8 cellular contexts compared by ENCODE assay signal in genomic region chr7:75994388-75995051, GRCh38. TPM values are rescaled to one million over a fixed set of nuclear protein-coding genes. Genes with fewer than 3 reads are reported as not detected.
DNase-seq lines count a peak whose midpoint lies in the region; TF ChIP-seq lines count a peak whose summit lies in the region.

TSS of gene TMEM120A (minus strand) at chr7:75994595. CDS start at chr7:75994570, 25 bp downstream.

- H3K9me3 ChIP-seq in SJSA1 (replicated peaks) (no peaks in the 10 kb centered on the region), neuronal stem cell (replicated peaks in 1 of 2; ENCODE audit: control insufficient read depth in 2 of 2, insufficient read depth in 1 of 2, low read depth in 1 of 2, low read length in 2 of 2) (no peaks in the 10 kb centered on the region), subcutaneous abdominal adipose tissue (ENCODE audit: control insufficient read depth in 5 of 5, low read length in 5 of 5) (no peaks in the 10 kb centered on the region)

- peak within 1 kb of the TSS; percentile 12 for H2BK15ac ChIP-seq in neuronal stem cell (ENCODE audit: low read length)

- H3K36me3 ChIP-seq in SJSA1 (peaks cover 57% of the 10 kb centered on the region), neuronal stem cell (replicated peaks in 1 of 2; ENCODE audit: control insufficient read depth in 2 of 2, insufficient read depth in 2 of 2, low read length in 2 of 2) (peaks cover 10 to 21% of the 10 kb centered on the region in 2 donors), subcutaneous abdominal adipose tissue (ENCODE audit: control insufficient read depth in 5 of 5, insufficient read depth in 5 of 5, low read length in 5 of 5) (peaks cover 0 to 14% (median 4%) of the 10 kb centered on the region in 5 donors)

- peak within 1 kb of the TSS; percentile 94 for H3K18ac ChIP-seq in neuronal stem cell (ENCODE audit: low read length)

- H3K9ac ChIP-seq in neuronal stem cell (ENCODE audit: low read depth, low read length, poor library complexity) (peak within 1 kb of the TSS; percentile 90), subcutaneous abdominal adipose tissue (ENCODE audit: low read length in 5 of 5) (peak within 1 kb of the TSS in 4 of 5 donors; percentile 82 to 92 (median 89))

- peak within 1 kb of the TSS; percentile 75 for H2BK5ac ChIP-seq in neuronal stem cell (ENCODE audit: low read length)

- no peak within 1 kb of the TSS for H4K8ac ChIP-seq in neuronal stem cell (ENCODE audit: low read depth, low read length)

- H3K4me1 ChIP-seq in SJSA1 (replicated peaks): peaks cover 14% of the 10 kb centered on the region
- peaks cover 14 to 16% of the 10 kb centered on the region in 2 donors for H3K4me1 ChIP-seq in neuronal stem cell (ENCODE audit: control insufficient read depth in 2 of 2, insufficient read depth in 1 of 2, low read depth in 1 of 2, low read length in 2 of 2)
- H3K4me1 ChIP-seq in subcutaneous abdominal adipose tissue (ENCODE audit: control insufficient read depth in 5 of 5, insufficient read depth in 5 of 5, low read length in 5 of 5): peaks cover 2 to 63% (median 51%) of the 10 kb centered on the region in 5 donors

- peak within 1 kb of the TSS; percentile 96 for H3K23ac ChIP-seq in neuronal stem cell (ENCODE audit: low read depth, low read length, poor library complexity)

- H3K14ac ChIP-seq in neuronal stem cell (ENCODE audit: low read length): peak within 1 kb of the TSS; percentile 75

- H2BK120ac ChIP-seq in neuronal stem cell (ENCODE audit: low read depth, low read length): no peak within 1 kb of the TSS

- no CpG with 5 or more reads among the region's 51 CpGs for WGBS in neuronal stem cell (ENCODE audit: extremely low coverage in 2 of 2, insufficient read length in 2 of 2, insufficient replicate concordance in 1 of 2), 2 donors

- peak within 1 kb of the TSS; percentile 58 for H2BK12ac ChIP-seq in neuronal stem cell (ENCODE audit: low read length)

- DNase-seq in GM04504 (ENCODE audit: low read depth): peak; percentile 85
- DNase-seq in HFF-Myc (ENCODE audit: extremely low read depth, low read depth): peak; percentile 54
- peak; percentile 81 for DNase-seq in MV-4-11 (lab: John Stamatoyannopoulos, UW)
- peak; percentile 91 to 97 for DNase-seq in SJSA1 (ENCODE audit: low read depth in 1 of 2, low spot score in 2 of 2)
- DNase-seq in activated naive CD4-positive, alpha-beta T cell (lab: John Stamatoyannopoulos, UW): peak; percentile 72 to 95 (median 88)
- peak; percentile 86 for DNase-seq in foreskin melanocyte
- DNase-seq in neuronal stem cell (ENCODE audit: low spot score): peak; percentile 92

- TF ChIP-seq CTCF in HFF-Myc (IDR thresholded peaks at IDR 0.05; ENCODE audit: low read depth, low read length, missing control alignments): no peak

- peak within 1 kb of the TSS; percentile 9 for H4K91ac ChIP-seq in neuronal stem cell (ENCODE audit: low read depth, low read length, poor library complexity)

- peak within 1 kb of the TSS; percentile 100 for H3K4me2 ChIP-seq in neuronal stem cell (ENCODE audit: insufficient read depth, low read length, poor library complexity, severe bottlenecking)

- H3K4ac ChIP-seq in neuronal stem cell (ENCODE audit: low read length): no peak within 1 kb of the TSS

- H3K27ac ChIP-seq in SJSA1: peak within 1 kb of the TSS; percentile 31; the same call in 1 of the 2 replicates
- peak within 1 kb of the TSS; percentile 71 for H3K27ac ChIP-seq in neuronal stem cell (replicated peaks; ENCODE audit: low read length)
- peak within 1 kb of the TSS; percentile 97 for H3K27ac ChIP-seq in subcutaneous abdominal adipose tissue (ENCODE audit: low read depth, low read length)

- peak within 1 kb of the TSS; percentile 81 for H2AK5ac ChIP-seq in neuronal stem cell (ENCODE audit: low read depth, low read length)

- H3K27me3 ChIP-seq in SJSA1 (replicated peaks) (no peaks in the 10 kb centered on the region), neuronal stem cell (ENCODE audit: control insufficient read depth in 3 of 3, insufficient read depth in 3 of 3, low read depth in 1 of 3, low read length in 3 of 3) (no peaks in the 10 kb centered on the region), subcutaneous abdominal adipose tissue (ENCODE audit: control insufficient read depth in 5 of 5, insufficient read depth in 4 of 5, low read length in 5 of 5) (no peaks in the 10 kb centered on the region)

- no peaks in the 10 kb centered on the region for H3K79me1 ChIP-seq in neuronal stem cell (ENCODE audit: low read depth, low read length)

- H2AFZ ChIP-seq in neuronal stem cell (ENCODE audit: low read length): peak within 1 kb of the TSS; percentile 96

- H3K4me3 ChIP-seq in HFF-Myc (replicated peaks; ENCODE audit: low read depth, low read length): peak within 1 kb of the TSS; percentile 64
- H3K4me3 ChIP-seq in SJSA1: peak within 1 kb of the TSS; percentile 63
- H3K4me3 ChIP-seq in neuronal stem cell (ENCODE audit: low read length in 2 of 2): peak within 1 kb of the TSS; percentile 89 to 94
- H3K4me3 ChIP-seq in subcutaneous abdominal adipose tissue (ENCODE audit: low read depth in 1 of 5, low read length in 5 of 5): peak within 1 kb of the TSS; percentile 72 to 86 (median 77)

RNA-seq across cellular contexts. Expression of gene TMEM120A, which starts in this region (rescaled TPM):
- 13.5 and 17.2 TPM in 2 replicates for total RNA-seq in SJSA1 (2014; rRNA removed; shearing (Covaris generic))
- 17.6 TPM for polyA plus RNA-seq in neuronal stem cell (2013, experiment 1 of 2)
- 17.4 TPM for polyA plus RNA-seq in neuronal stem cell (2013, experiment 2 of 2)

Comparison
In these comparisons a context has a peak if more than half of its experiments do, and no peak if none do; other contexts are left out.
1. Peak in every context shown above with its lines: DNase-seq, H3K4me3 ChIP-seq and H3K27ac ChIP-seq.
2. H3K27ac ChIP-seq: peak in every context shown above with its lines; median percentile 97 in subcutaneous abdominal adipose tissue; 71 in neuronal stem cell; 31 in SJSA1.